8 cellular contexts compared by ENCODE assay signal in genomic region chr12:122860052-122860853, GRCh38. TPM values are rescaled to one million over a fixed set of nuclear protein-coding genes. Genes with fewer than 3 reads are reported as not detected.
DNase-seq lines count a peak whose midpoint lies in the region; ATAC-seq and TF ChIP-seq lines count a peak whose summit lies in the region.

No MANE protein-coding gene starts in this region.

- H3K27me3 ChIP-seq in upper lobe of right lung, result no peaks in the 10 kb centered on the region

- peaks cover 21% of the 10 kb centered on the region for H3K36me3 ChIP-seq in upper lobe of right lung

- no peaks in the 10 kb centered on the region for H3K36me3 Mint-ChIP-seq in glutamatergic neuron (ENCODE audit: unreplicated experiment)

- H3K4me3 Mint-ChIP-seq in glutamatergic neuron (ENCODE audit: unreplicated experiment), result no peak overlapping the region

- peaks cover 16% of the 10 kb centered on the region for H3K4me1 ChIP-seq in upper lobe of right lung

- H3K27ac Mint-ChIP-seq in glutamatergic neuron (ENCODE audit: unreplicated experiment), result no peak overlapping the region

- peak; percentile 89 for TF ChIP-seq CTCF in GM12864 (IDR thresholded peaks at IDR 0.05; ENCODE audit: low read depth, low read length, missing control alignments)
- peak; percentile 97 for TF ChIP-seq CTCF in glutamatergic neuron (IDR thresholded peaks at IDR 0.05; ENCODE audit: partially characterized antibody, unreplicated experiment)
- TF ChIP-seq CTCF in upper lobe of right lung (IDR thresholded peaks at IDR 0.05), result peak; percentile 84

- H3K27me3 Mint-ChIP-seq in glutamatergic neuron (ENCODE audit: unreplicated experiment), result peaks cover 8% of the 10 kb centered on the region

- peaks cover 3% of the 10 kb centered on the region for H3K9me3 Mint-ChIP-seq in glutamatergic neuron (ENCODE audit: unreplicated experiment)

- H3K27ac ChIP-seq in upper lobe of right lung, result no peak overlapping the region

- ATAC-seq in SK-N-SH treated with all-trans-retinoic acid at 6 μM for 48 hours (peak; percentile 87), upper lobe of right lung (peak; percentile 71), HG03025 (IDR thresholded peaks at IDR 0.05; ENCODE audit: low FRiP score, unreplicated experiment) (no peak)

- DNase-seq in GM12864 (ENCODE audit: low read depth) (peak; percentile 39), M059J (ENCODE audit: low read depth) (peak; percentile 70), glutamatergic neuron (peak; percentile 92), posterior vena cava (ENCODE audit: low spot score) (peak; percentile 96), upper lobe of right lung (peak; percentile 92)
- peak; percentile 81 for DNase-seq in activated naive CD4-positive, alpha-beta T cell treated with anti-CD3 and anti-CD28 coated beads, Interleukin-2, amount 50 U/mL, for 16 hours

- no peaks in the 10 kb centered on the region for H3K9me3 ChIP-seq in upper lobe of right lung

- intact Hi-C loops in posterior vena cava (cut with DNase I), result loop anchor here (2.0 to 5.0 kb wide), 2 partner anchors 21 to 377 kb away; no protein-coding TSS in a partner anchor
- intact Hi-C loops in upper lobe of right lung (cut with DNase I), result loop anchor here (2.0 kb wide), 1 partner anchor 91 kb away; no protein-coding TSS in a partner anchor

- peaks cover 2% of the 10 kb centered on the region for H3K4me1 Mint-ChIP-seq in glutamatergic neuron (ENCODE audit: low read depth, unreplicated experiment)

- H3K4me3 ChIP-seq in GM12864 (ENCODE audit: low read depth, low read length) (no peak overlapping the region), upper lobe of right lung (no peak overlapping the region)

TF ChIP-seq in SK-N-SH treated with all-trans-retinoic acid at 6 μM for 48 hours, 23 proteins besides CTCF, POLR2A, EP300 and RAD21:
- no peak for TF ChIP-seq ZFP30 (CRISPR knock-in tag; IDR thresholded peaks at IDR 0.05)
- no peak for TF ChIP-seq OSR1 (CRISPR knock-in tag; IDR thresholded peaks at IDR 0.05)
- TF ChIP-seq PATZ1 (CRISPR knock-in tag; IDR thresholded peaks at IDR 0.05; ENCODE audit: borderline replicate concordance), result no peak
- TF ChIP-seq TSHZ2 (CRISPR knock-in tag; IDR thresholded peaks at IDR 0.05), result no peak
- TF ChIP-seq POU6F1 (CRISPR knock-in tag; IDR thresholded peaks at IDR 0.05; ENCODE audit: borderline replicate concordance, low read depth), result no peak
- no peak for TF ChIP-seq PPARA (CRISPR knock-in tag; IDR thresholded peaks at IDR 0.05; ENCODE audit: borderline replicate concordance)
- TF ChIP-seq SNAI2 (CRISPR knock-in tag; IDR thresholded peaks at IDR 0.05), result no peak
- no peak for TF ChIP-seq ZNF8 (CRISPR knock-in tag; IDR thresholded peaks at IDR 0.05)

RNA-seq across cellular contexts. Expression of gene HIP1R, which starts 25.0 kb away (rescaled TPM):
- total RNA-seq in M059J (2014; rRNA removed; shearing (Covaris generic)), result 18.3 and 23.5 TPM in 2 replicates
- total RNA-seq in glutamatergic neuron (ENCODE audit: unreplicated experiment), result 19.3 TPM
- 10 to 100 TPM; 12.8 to 19.3 TPM for total RNA-seq in posterior vena cava
- total RNA-seq in upper lobe of right lung, result 33.0 TPM

RNA-seq across cellular contexts. Expression of gene VPS37B, which starts 35.7 kb away (rescaled TPM):
- 27.7 and 28.9 TPM in 2 replicates for total RNA-seq in M059J (2014; rRNA removed; shearing (Covaris generic))
- total RNA-seq in glutamatergic neuron (ENCODE audit: unreplicated experiment) (19.7 TPM), posterior vena cava (10 to 100 TPM; 18.3 to 22.3 TPM), upper lobe of right lung (36.3 TPM)

Comparison
In these comparisons a context has a peak if more than half of its experiments do, and no peak if none do; other contexts are left out.
1. DNase-seq: peak in every context shown above with its lines; median percentile 96 in posterior vena cava; 92 in glutamatergic neuron; 92 in upper lobe of right lung; 81 in activated naive CD4-positive, alpha-beta T cell treated with anti-CD3 and anti-CD28 coated beads, Interleukin-2, amount 50 U/mL, for 16 hours; 70 in M059J; 39 in GM12864.